20 cellular contexts compared by ENCODE assay signal in genomic region chr6:83053678-83054077, GRCh38. TPM values are rescaled to one million over a fixed set of nuclear protein-coding genes. Genes with fewer than 3 reads are reported as not detected.
DNase-seq lines count a peak whose midpoint lies in the region; ATAC-seq, FAIRE-seq and TF ChIP-seq lines count a peak whose summit lies in the region.
"Had no signal": no experiment of that assay in that cellular context is flagged by ENCODE, and none has a peak within 500 bp of the region (broad histone marks: within the 10 kb centered on the region; RNA-seq: fewer than 3 reads in every experiment).

No MANE protein-coding gene starts in this region.

- H3K36me3 Mint-ChIP-seq in stimulated activated effector memory CD8-positive, alpha-beta T cell treated with anti-CD3 and anti-CD28 coated beads, Interleukin-12 subunit alpha, Interleukin-12 subunit beta, amount 100 ng/mL, for 72 hours, result peaks cover 39% of the 10 kb centered on the region
- H3K36me3 Mint-ChIP-seq in CD4-positive, alpha-beta T cell (ENCODE audit: low read depth), result peaks cover 64% of the 10 kb centered on the region

- FAIRE-seq in bronchial epithelial cell (lab: Jason Lieb, UNC), result peak; percentile 47
- FAIRE-seq: GM12891, GM18507 had no signal

- H3K9me3 Mint-ChIP-seq in stimulated activated effector memory CD8-positive, alpha-beta T cell treated with anti-CD3 and anti-CD28 coated beads, Interleukin-12 subunit alpha, Interleukin-12 subunit beta, amount 100 ng/mL, for 72 hours, result no peaks in the 10 kb centered on the region
- no peaks in the 10 kb centered on the region for H3K9me3 Mint-ChIP-seq in CD4-positive, alpha-beta T cell
- H3K9me3 Mint-ChIP-seq: CD14-positive monocyte; CD4-positive, alpha-beta memory T cell; GM23338; H9 had no signal

- CTCF ChIA-PET in CD4-positive, alpha-beta T cell (lab: Charles Lee), result interaction anchor here (1.5 to 2.9 kb wide), 3 partner anchors 11 to 55 kb away, joined by 3 to 12 read pairs (median 12); partner anchors contain the start of genes DOP1A and UBE3D

- peak; percentile 75 for DNase-seq in SK-N-DZ (ENCODE audit: low spot score)
- no peak for DNase-seq in bronchial epithelial cell (ENCODE audit: low read depth)
- DNase-seq in stimulated activated effector memory CD8-positive, alpha-beta T cell treated with anti-CD3 and anti-CD28 coated beads, Interleukin-12 subunit alpha, Interleukin-12 subunit beta, amount 100 ng/mL, for 72 hours (ENCODE audit: low spot score in 2 of 2), result no peak
- no peak for DNase-seq in esophagus squamous epithelium (lab: John Stamatoyannopoulos, UW)
- no peak for DNase-seq in CD4-positive, alpha-beta T cell
- DNase-seq: Calu3; CD4-positive, alpha-beta memory T cell; COR-L47; DMS79 treated with DMSO at 0.1 percent for 48 hours; GF-D8; H9 had no signal

- no peak for TF ChIP-seq POLR2A in esophagus squamous epithelium (IDR thresholded peaks at IDR 0.05)
- TF ChIP-seq POLR2A in gastroesophageal sphincter (IDR thresholded peaks at IDR 0.05), result no peak

- no peaks in the 10 kb centered on the region for H3K27me3 ChIP-seq in bronchial epithelial cell (ENCODE audit: control insufficient read depth, insufficient read depth, low read length)
- H3K27me3 ChIP-seq in esophagus squamous epithelium, result no peaks in the 10 kb centered on the region
- no peaks in the 10 kb centered on the region for H3K27me3 ChIP-seq in gastroesophageal sphincter
- no peaks in the 10 kb centered on the region for H3K27me3 ChIP-seq in CD4-positive, alpha-beta T cell (ENCODE audit: control insufficient read depth, insufficient read depth, low read length)
- H3K27me3 ChIP-seq: BLaER1 treated with 17β-estradiol and CSF1 and Interleukin-3, amounts not matched to agents 10 nM and 100 nM had no signal

- TF ChIP-seq CTCF in bronchial epithelial cell (IDR thresholded peaks at IDR 0.05; ENCODE audit: insufficient read depth, low read length, severe bottlenecking) (no peak), esophagus squamous epithelium (IDR thresholded peaks at IDR 0.05) (no peak), gastroesophageal sphincter (IDR thresholded peaks at IDR 0.05) (no peak)
- TF ChIP-seq CTCF in CD4-positive, alpha-beta T cell (IDR thresholded peaks at IDR 0.05), result no peak

- no peak overlapping the region for H3K4me3 Mint-ChIP-seq in stimulated activated effector memory CD8-positive, alpha-beta T cell treated with anti-CD3 and anti-CD28 coated beads, Interleukin-12 subunit alpha, Interleukin-12 subunit beta, amount 100 ng/mL, for 72 hours
- no peak overlapping the region for H3K4me3 Mint-ChIP-seq in CD4-positive, alpha-beta T cell
- H3K4me3 Mint-ChIP-seq: B cell; CD14-positive monocyte; CD4-positive, alpha-beta memory T cell; GM23338; H9 had no signal

- intact Hi-C loops in esophagus squamous epithelium (cut with DNase I), result no loop called here
- intact Hi-C loops in CD4-positive, alpha-beta T cell (cut with DNase I, micrococcal nuclease), result no loop called here

- ATAC-seq in SK-N-SH treated with all-trans-retinoic acid at 6 μM for 48 hours (no peak; the same call in 2 of the 3 replicates), gastroesophageal sphincter (no peak)
- ATAC-seq in stimulated activated effector memory CD8-positive, alpha-beta T cell treated with anti-CD3 and anti-CD28 coated beads, Interleukin-12 subunit alpha, Interleukin-12 subunit beta, amount 100 ng/mL, for 72 hours, result no peak
- ATAC-seq in CD4-positive, alpha-beta T cell (ENCODE audit: poor library complexity), result no peak
- ATAC-seq: GM23338, HCT116 had no signal

- H3K27me3 Mint-ChIP-seq in CD4-positive, alpha-beta T cell, result no peaks in the 10 kb centered on the region
- H3K27me3 Mint-ChIP-seq: B cell; CD4-positive, alpha-beta memory T cell had no signal

- H3K9me3 ChIP-seq in esophagus squamous epithelium (no peaks in the 10 kb centered on the region), gastroesophageal sphincter (no peaks in the 10 kb centered on the region)
- H3K9me3 ChIP-seq in CD4-positive, alpha-beta T cell (ENCODE audit: control insufficient read depth, low read length), result no peaks in the 10 kb centered on the region
- H3K9me3 ChIP-seq: BLaER1 treated with 17β-estradiol and CSF1 and Interleukin-3, amounts not matched to agents 10 nM and 100 nM had no signal

- TF ChIP-seq EP300 in gastroesophageal sphincter (IDR thresholded peaks at IDR 0.05), result no peak

- WGBS in esophagus squamous epithelium, 2 donors, result 78 to 85% methylated on average over 3 of the region's 3 CpGs
- WGBS in gastroesophageal sphincter (ENCODE audit: low coverage in 1 of 2), 2 donors, result 74 to 87% methylated on average over 3 of the region's 3 CpGs

- H3K36me3 ChIP-seq in bronchial epithelial cell (ENCODE audit: control insufficient read depth, insufficient read depth, low read length), result peaks cover 4% of the 10 kb centered on the region
- H3K36me3 ChIP-seq in esophagus squamous epithelium, result peaks cover 0 to 13% (median 0%) of the 10 kb centered on the region in 3 donors
- peaks cover 0 to 10% of the 10 kb centered on the region in 2 donors for H3K36me3 ChIP-seq in gastroesophageal sphincter

- H3K27ac ChIP-seq in esophagus squamous epithelium, result no peak overlapping the region
- H3K27ac ChIP-seq in gastroesophageal sphincter, result no peak overlapping the region
- H3K27ac ChIP-seq in CD4-positive, alpha-beta T cell (ENCODE audit: low read depth, low read length), result no peak overlapping the region
- H3K27ac ChIP-seq: BLaER1 treated with 17β-estradiol and CSF1 and Interleukin-3, amounts not matched to agents 10 nM and 100 nM had no signal

- H3K4me3 ChIP-seq in bronchial epithelial cell (ENCODE audit: low read depth, low read length) (no peak overlapping the region), esophagus squamous epithelium (no peak overlapping the region), gastroesophageal sphincter (no peak overlapping the region)
- H3K4me3 ChIP-seq: BLaER1 treated with 17β-estradiol and CSF1 and Interleukin-3, amounts not matched to agents 10 nM and 100 nM; GM23338 had no signal

- H3K4me1 Mint-ChIP-seq in stimulated activated effector memory CD8-positive, alpha-beta T cell treated with anti-CD3 and anti-CD28 coated beads, Interleukin-12 subunit alpha, Interleukin-12 subunit beta, amount 100 ng/mL, for 72 hours, result no peaks in the 10 kb centered on the region
- H3K4me1 Mint-ChIP-seq in CD4-positive, alpha-beta T cell (ENCODE audit: low read depth), result peaks cover 6% of the 10 kb centered on the region

- POLR2A ChIA-PET in CD4-positive, alpha-beta T cell (lab: Charles Lee), result interaction anchor here (2.4 kb wide), 1 partner anchor 12 kb away, joined by 8 read pairs; the partner anchor contains the start of gene UBE3D

- H3K4me1 ChIP-seq in esophagus squamous epithelium (peaks cover 0 to 9% (median 0%) of the 10 kb centered on the region in 3 donors), gastroesophageal sphincter (peaks cover 0 to 48% (median 0%) of the 10 kb centered on the region in 3 donors)
- H3K4me1 ChIP-seq: BLaER1 treated with 17β-estradiol and CSF1 and Interleukin-3, amounts not matched to agents 10 nM and 100 nM had no signal

- H3K27ac Mint-ChIP-seq in stimulated activated effector memory CD8-positive, alpha-beta T cell treated with anti-CD3 and anti-CD28 coated beads, Interleukin-12 subunit alpha, Interleukin-12 subunit beta, amount 100 ng/mL, for 72 hours, result no peak overlapping the region
- no peak overlapping the region for H3K27ac Mint-ChIP-seq in CD4-positive, alpha-beta T cell
- H3K27ac Mint-ChIP-seq: B cell; CD14-positive monocyte; CD4-positive, alpha-beta memory T cell; GM23338; H9 had no signal

TF ChIP-seq in SK-N-SH treated with all-trans-retinoic acid at 6 μM for 48 hours, 23 proteins besides CTCF, POLR2A, EP300 and RAD21:
- TF ChIP-seq ZNF8 (CRISPR knock-in tag; IDR thresholded peaks at IDR 0.05), result no peak
- TF ChIP-seq ZFP30 (CRISPR knock-in tag; IDR thresholded peaks at IDR 0.05), result no peak
- 0 out of 2 replicates have a peak, but pooled peaks have one; percentile 45 for TF ChIP-seq TSHZ2 (CRISPR knock-in tag; IDR thresholded peaks at IDR 0.05)
- TF ChIP-seq ARNTL (CRISPR knock-in tag; IDR thresholded peaks at IDR 0.05; ENCODE audit: borderline replicate concordance, low read depth), result no peak

RNA-seq across cellular contexts. Expression of gene UBE3D, which starts 12.0 kb away (rescaled TPM):
- polyA plus RNA-seq in SK-N-DZ (2014; cell fraction: cytosol; rRNA removed), result 11.9 and 12.5 TPM in 2 replicates
- polyA plus RNA-seq in SK-N-DZ (2014; cell fraction: nucleus; rRNA removed), result 11.4 and 16.9 TPM in 2 replicates
- total RNA-seq in bronchial epithelial cell (6.1 and 11.3 TPM in 2 replicates), esophagus squamous epithelium (10 to 100 TPM in 1 of 4 donors, 1 to 10 TPM in 3; 5.3 to 12.4 (median 8.4) TPM), gastroesophageal sphincter (10 to 100 TPM in 1 of 4 donors, 1 to 10 TPM in 3; 3.4 to 13.1 (median 7.3) TPM)
- 1 to 10 TPM; 4.1 to 4.2 TPM for total RNA-seq in CD4-positive, alpha-beta T cell

RNA-seq across cellular contexts. Expression of gene DOP1A, which starts 13.8 kb away (rescaled TPM):
- 8.7 and 12.5 TPM in 2 replicates for polyA plus RNA-seq in SK-N-DZ (2014; cell fraction: cytosol; rRNA removed)
- polyA plus RNA-seq in SK-N-DZ (2014; cell fraction: nucleus; rRNA removed), result 24.8 and 28.6 TPM in 2 replicates
- total RNA-seq in bronchial epithelial cell (29.5 and 35.2 TPM in 2 replicates), esophagus squamous epithelium (10 to 100 TPM; 19.0 to 40.2 (median 22.4) TPM), gastroesophageal sphincter (10 to 100 TPM; 32.8 to 48.1 (median 36.0) TPM)
- 10 to 100 TPM; 15.6 to 15.8 TPM for total RNA-seq in CD4-positive, alpha-beta T cell
